23 cellular contexts compared by ENCODE assay signal in the genomic region with DNA sequence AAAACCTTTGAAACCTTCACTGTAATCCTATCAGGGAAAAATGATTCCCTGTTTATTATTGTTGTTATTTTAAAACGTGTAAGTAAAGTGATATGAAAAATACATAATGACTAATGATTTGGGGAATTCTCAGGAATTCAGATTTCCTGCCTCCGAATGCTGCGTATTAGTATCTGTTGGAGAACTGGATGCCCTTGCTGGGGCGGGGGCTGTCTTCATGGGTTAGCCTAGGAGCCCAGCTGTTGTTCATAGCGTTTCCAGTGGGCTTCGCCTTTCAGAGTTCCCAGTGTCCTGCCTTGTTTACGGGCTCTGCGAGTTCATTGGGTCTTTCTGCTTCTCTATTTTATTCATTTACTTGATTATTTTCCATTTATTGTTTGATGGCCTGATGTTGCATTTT.
"Had no signal": no experiment of that assay in that cellular context is flagged by ENCODE, and none has a peak within 500 bp of the region (broad histone marks: within the 10 kb centered on the region; RNA-seq: fewer than 3 reads in every experiment).

No MANE protein-coding gene starts in this region.

- H3K27ac ChIP-seq: VCaP had no signal

- ATAC-seq: activated CD4-positive, alpha-beta T cell treated with anti-CD3 and anti-CD28 coated beads for 36 hours; activated CD8-positive, alpha-beta T cell treated with anti-CD3 and anti-CD28 coated beads, Interleukin-2, amount 10 ng/mL, durations not matched to agents 7 days and 5 days had no signal

- H3K9me3 ChIP-seq: adrenal gland, SK-N-SH had no signal

- H3K27me3 ChIP-seq: adrenal gland had no signal

- H3K4me3 ChIP-seq: adrenal gland had no signal

- DNase-seq: activated CD4-positive, alpha-beta T cell treated with anti-CD3 and anti-CD28 coated beads for 36 hours; activated CD8-positive, alpha-beta memory T cell treated with anti-CD3 and anti-CD28 coated beads, Interleukin-2, amount 50 U/mL, for 48 hours; activated CD8-positive, alpha-beta T cell treated with anti-CD3 and anti-CD28 coated beads, Interleukin-2, amount 10 ng/mL, durations not matched to agents 7 days and 5 days; activated gamma-delta T cell treated with Interleukin-2 at 50 U/mL for 16 hours; activated naive CD4-positive, alpha-beta T cell treated with anti-CD3 and anti-CD28 coated beads, Interleukin-2, amount 10 ng/mL, durations not matched to agents 7 days and 5 days; activated naive CD8-positive, alpha-beta T cell treated with anti-CD3 and anti-CD28 coated beads, Interleukin-2, amount 10 ng/mL, durations not matched to agents 7 days and 5 days; activated T-cell treated with anti-CD3 and anti-CD28 coated beads, Interleukin-2, amount 50 U/mL, for 48 hours; anterior cingulate cortex; Kasumi-1; KBM-7; NCI-H1048; NCI-H146; NCI-H187 treated with DMSO at 0.1 percent for 48 hours; NCI-H2081 treated with DMSO at 0.1 percent for 48 hours; NCI-H446; NCI-H526 treated with DMSO at 0.1 percent for 48 hours; NCI-H82; SK-N-SH; T-helper 1 cell had no signal

- H3K4me3 Mint-ChIP-seq: activated CD4-positive, alpha-beta T cell treated with anti-CD3 and anti-CD28 coated beads for 36 hours; activated CD8-positive, alpha-beta T cell treated with anti-CD3 and anti-CD28 coated beads, Interleukin-2, amount 10 ng/mL, durations not matched to agents 7 days and 5 days; activated naive CD4-positive, alpha-beta T cell treated with anti-CD3 and anti-CD28 coated beads, Interleukin-2, amount 10 ng/mL, durations not matched to agents 7 days and 5 days; activated naive CD8-positive, alpha-beta T cell treated with anti-CD3 and anti-CD28 coated beads, Interleukin-2, amount 10 ng/mL, durations not matched to agents 7 days and 5 days; central memory CD8-positive, alpha-beta T cell had no signal

- H3K27me3 Mint-ChIP-seq: activated CD4-positive, alpha-beta T cell treated with anti-CD3 and anti-CD28 coated beads for 36 hours; activated naive CD4-positive, alpha-beta T cell treated with anti-CD3 and anti-CD28 coated beads, Interleukin-2, amount 10 ng/mL, durations not matched to agents 7 days and 5 days; activated naive CD8-positive, alpha-beta T cell treated with anti-CD3 and anti-CD28 coated beads, Interleukin-2, amount 10 ng/mL, durations not matched to agents 7 days and 5 days; central memory CD8-positive, alpha-beta T cell had no signal

- H3K9me3 Mint-ChIP-seq: activated naive CD4-positive, alpha-beta T cell treated with anti-CD3 and anti-CD28 coated beads, Interleukin-2, amount 10 ng/mL, durations not matched to agents 7 days and 5 days; activated naive CD8-positive, alpha-beta T cell treated with anti-CD3 and anti-CD28 coated beads, Interleukin-2, amount 10 ng/mL, durations not matched to agents 7 days and 5 days; activated T-helper 2 cell treated with anti-CD3 and anti-CD28 coated beads, Interferon-gamma antibody, Interleukin-2, Interleukin-4, amounts not matched to agents 10 μg/mL and 5 μg/mL and 100 μg/mL, durations not matched to agents 14 hours and 24 hours and 36 hours; central memory CD8-positive, alpha-beta T cell had no signal

- H3K27ac Mint-ChIP-seq: activated CD4-positive, alpha-beta T cell treated with anti-CD3 and anti-CD28 coated beads for 36 hours; activated CD8-positive, alpha-beta T cell treated with anti-CD3 and anti-CD28 coated beads, Interleukin-2, amount 10 ng/mL, durations not matched to agents 7 days and 5 days; activated naive CD4-positive, alpha-beta T cell treated with anti-CD3 and anti-CD28 coated beads, Interleukin-2, amount 10 ng/mL, durations not matched to agents 7 days and 5 days; activated naive CD8-positive, alpha-beta T cell treated with anti-CD3 and anti-CD28 coated beads, Interleukin-2, amount 10 ng/mL, durations not matched to agents 7 days and 5 days; activated T-helper 2 cell treated with anti-CD3 and anti-CD28 coated beads, Interferon-gamma antibody, Interleukin-2, Interleukin-4, amounts not matched to agents 10 μg/mL and 5 μg/mL and 100 μg/mL, durations not matched to agents 14 hours and 24 hours and 36 hours had no signal
